ENCODE assay signal across 8 cellular contexts in the genomic region with DNA sequence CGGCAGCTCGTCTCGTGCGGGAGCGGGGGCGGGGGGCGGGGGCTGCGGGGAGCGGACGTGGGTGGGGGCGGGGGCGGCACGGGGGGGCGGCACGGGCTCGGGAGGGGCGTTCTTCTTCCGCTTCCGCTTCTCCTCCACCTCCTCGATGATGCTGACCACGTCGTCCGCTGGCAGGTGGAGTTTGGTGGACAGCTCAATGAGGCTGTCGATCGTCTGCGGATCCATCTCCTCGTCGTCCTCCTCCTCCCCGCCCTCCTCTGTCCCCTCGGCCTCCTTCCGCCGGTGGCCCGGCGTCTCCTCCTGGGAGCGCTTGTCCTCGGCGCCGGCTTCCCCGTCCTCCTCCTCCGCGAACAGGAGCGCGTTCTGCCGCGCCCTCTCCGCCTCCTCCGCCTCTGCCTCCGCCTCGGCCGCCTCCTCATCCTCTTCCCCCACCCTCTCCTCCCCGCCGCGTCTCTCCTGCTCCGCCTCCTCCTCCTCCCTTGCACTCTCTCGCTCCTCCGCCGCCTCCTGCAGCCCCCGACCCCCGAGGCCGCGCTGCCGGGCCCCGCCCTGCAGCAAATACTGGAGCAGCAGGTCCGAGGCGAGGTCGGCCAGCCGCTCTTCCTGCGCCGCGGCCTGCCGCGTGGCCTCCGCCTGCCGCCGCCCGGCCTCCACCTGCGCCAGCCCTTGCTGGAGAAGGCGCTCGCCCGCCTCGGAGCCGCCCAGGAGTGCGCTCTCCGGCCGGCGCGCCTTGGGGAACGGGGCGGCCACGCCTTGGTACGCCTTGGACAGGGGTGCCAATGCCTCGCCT. TPM values are rescaled to one million over a fixed set of nuclear protein-coding genes. Genes with fewer than 3 reads are reported as not detected.
A peak's percentile ranks its signal among the peaks of the same experiment; 100 is the strongest.
DNase-seq lines count a peak whose midpoint lies in the region; ATAC-seq lines count a peak whose summit lies in the region.

No MANE protein-coding gene starts in this region.

- H3K9ac ChIP-seq in rectal smooth muscle tissue (ENCODE audit: low read length) = no peak overlapping the region

- 1% methylated on average over 70 to 92 of the region's 92 CpGs for WGBS in esophagus, 2 donors

- H3K27me3 ChIP-seq in esophagus (ENCODE audit: control insufficient read depth in 1 of 2, insufficient read depth in 2 of 2, low read length in 2 of 2) (peaks cover 0 to 9% of the 10 kb centered on the region in 2 donors), rectal smooth muscle tissue (ENCODE audit: control insufficient read depth, insufficient read depth, low read length) (peaks cover 44% of the 10 kb centered on the region)

- H3K4me1 ChIP-seq in esophagus (ENCODE audit: control insufficient read depth in 2 of 2, insufficient read depth in 2 of 2, low read length in 1 of 2) (peaks cover 24 to 25% of the 10 kb centered on the region in 2 donors), rectal smooth muscle tissue (ENCODE audit: control insufficient read depth, insufficient read depth, low read length) (peaks cover 2% of the 10 kb centered on the region)

- H3K27ac ChIP-seq in esophagus (ENCODE audit: low read depth in 2 of 2, low read length in 1 of 2) (no peak overlapping the region), rectal smooth muscle tissue (ENCODE audit: low read depth, low read length) (no peak overlapping the region)

- H3K27ac Mint-ChIP-seq in IgD-negative memory B cell = peak overlapping the region in 2 of 3 donors; percentile 32 to 76

- H3K36me3 ChIP-seq in esophagus (ENCODE audit: control insufficient read depth in 2 of 2, insufficient read depth in 2 of 2, low read length in 1 of 2) (peaks cover 4 to 10% of the 10 kb centered on the region in 2 donors), rectal smooth muscle tissue (ENCODE audit: control insufficient read depth, insufficient read depth, low read length) (peaks cover 9% of the 10 kb centered on the region)

- H3K36me3 Mint-ChIP-seq in IgD-negative memory B cell = no peaks in the 10 kb centered on the region

- DNase-seq in Daoy (ENCODE audit: low read depth) (peak; percentile 77), SW 1271 (lab: John Stamatoyannopoulos, UW) (peak; percentile 30 to 82)
- no peak for DNase-seq in central memory CD4-positive, alpha-beta T cell

- H3K9me3 ChIP-seq in esophagus (ENCODE audit: control insufficient read depth in 2 of 2, insufficient read depth in 1 of 2, low read depth in 1 of 2, low read length in 1 of 2) = no peaks in the 10 kb centered on the region

- H3K4me3 ChIP-seq in esophagus (ENCODE audit: low read depth in 1 of 2, low read length in 2 of 2) (peak overlapping the region; percentile 30 to 42), rectal smooth muscle tissue (ENCODE audit: low read length) (peak overlapping the region; percentile 43)

- H3K9me3 Mint-ChIP-seq in IgD-negative memory B cell = peaks cover 0 to 4% (median 0%) of the 10 kb centered on the region in 3 donors

- H3K4me1 Mint-ChIP-seq in IgD-negative memory B cell = peaks cover 0 to 13% (median 9%) of the 10 kb centered on the region in 3 donors

- peak overlapping the region; percentile 57 to 85 (median 70) for H3K4me3 Mint-ChIP-seq in IgD-negative memory B cell

- peaks cover 42% of the 10 kb centered on the region for H3K27me3 Mint-ChIP-seq in IgD-negative memory B cell

- ATAC-seq in HG03457 (IDR thresholded peaks at IDR 0.05; ENCODE audit: unreplicated experiment) (no peak), GM19035 (IDR thresholded peaks at IDR 0.05; ENCODE audit: unreplicated experiment) (no peak)

RNA-seq across cellular contexts. Expression of gene VGF, which starts 1.9 kb away (rescaled TPM):
- 6.5 and 10.3 TPM in 2 replicates for total RNA-seq in Daoy (2014; rRNA removed; shearing (Covaris generic))
- polyA plus RNA-seq in IgD-negative memory B cell (not detected), esophagus (under 1 TPM in 1 of 2 donors, not detected in 1; 0.01 TPM)

RNA-seq across cellular contexts. Expression of gene AP1S1, which starts 9.2 kb away (rescaled TPM):
- total RNA-seq in Daoy (2014; rRNA removed; shearing (Covaris generic)) = 320 and 364 TPM in 2 replicates
- 8.3 TPM for polyA plus RNA-seq in IgD-negative memory B cell
- polyA plus RNA-seq in esophagus = 10 to 100 TPM; 40.2 to 43.3 TPM

RNA-seq across cellular contexts. Expression of gene NAT16, which starts 16.6 kb away (rescaled TPM):
- total RNA-seq in Daoy (2014; rRNA removed; shearing (Covaris generic)) = not detected in 2 replicates
- not detected for polyA plus RNA-seq in IgD-negative memory B cell
- polyA plus RNA-seq in esophagus = not detected

RNA-seq across cellular contexts. Expression of gene SERPINE1, which starts 36.6 kb away (rescaled TPM):
- total RNA-seq in Daoy (2014; rRNA removed; shearing (Covaris generic)) = 674 and 845 TPM in 2 replicates
- polyA plus RNA-seq in IgD-negative memory B cell (not detected), esophagus (1 to 10 TPM in 1 of 2 donors, under 1 TPM in 1; 0.88 to 1.3 TPM)

RNA-seq across cellular contexts. Expression of gene MOGAT3, which starts 37.4 kb away (rescaled TPM):
- total RNA-seq in Daoy (2014; rRNA removed; shearing (Covaris generic)) = not detected in 2 replicates
- polyA plus RNA-seq in IgD-negative memory B cell (not detected), esophagus (not detected)
